Comparison of ENCODE assay signal across 1 cellular context in genomic region chr11:65428578-65429068, GRCh38.
A peak's percentile ranks its signal among the peaks of the same experiment; 100 is the strongest.
TF ChIP-seq lines count a peak whose summit lies in the region.

No MANE protein-coding gene starts in this region.

TF ChIP-seq in K562, 482 proteins besides CTCF, POLR2A, EP300 and RAD21 (continues in another document):
- TF ChIP-seq BCL6 (CRISPR knock-in tag; IDR thresholded peaks at IDR 0.05) (no peak), STAT6 (CRISPR knock-in tag; IDR thresholded peaks at IDR 0.05) (no peak), ATF4 (CRISPR knock-in tag; IDR thresholded peaks at IDR 0.05) (0 out of 2 replicates have a peak, but pooled peaks have one; percentile 1), ZBTB26 (CRISPR knock-in tag; IDR thresholded peaks at IDR 0.05) (peak; percentile 5; the same call in 1 of the 2 replicates), SMARCA4 (IDR thresholded peaks at IDR 0.05) (no peak), NCOA1 (IDR thresholded peaks at IDR 0.05; ENCODE audit: low read depth) (no peak), SMC3 (conservative IDR thresholded peaks at IDR 0.05; ENCODE audit: insufficient read depth, low read depth, low read length) (no peak), GTF2E2 (tag; IDR thresholded peaks at IDR 0.05) (no peak; the same call in 1 of the 2 replicates), LCOR (CRISPR knock-in tag; IDR thresholded peaks at IDR 0.05) (no peak), MXI1 (IDR thresholded peaks at IDR 0.05; ENCODE audit: low read depth, low read length) (no peak), HNRNPK (IDR thresholded peaks at IDR 0.05; ENCODE audit: low read depth, low read length, poor library complexity, severe bottlenecking) (no peak), RFX7 (CRISPR knock-in tag; IDR thresholded peaks at IDR 0.05) (0 out of 2 replicates have a peak, but pooled peaks have one; percentile 5), TOE1 (IDR thresholded peaks at IDR 0.05; ENCODE audit: borderline replicate concordance) (no peak), TOE1 (CRISPR knock-in tag; IDR thresholded peaks at IDR 0.05; ENCODE audit: borderline replicate concordance, low read depth) (no peak), SREBF2 (CRISPR knock-in tag; IDR thresholded peaks at IDR 0.05) (no peak), ZC3H4 (CRISPR knock-in tag; IDR thresholded peaks at IDR 0.05; ENCODE audit: borderline replicate concordance) (no peak), RBM34 (IDR thresholded peaks at IDR 0.05; ENCODE audit: borderline replicate concordance, insufficient read depth, low read length) (no peak), CBX5 (IDR thresholded peaks at IDR 0.05; ENCODE audit: borderline replicate concordance, low read depth) (no peak), ZNF655 (CRISPR knock-in tag; IDR thresholded peaks at IDR 0.05) (no peak), KHSRP (IDR thresholded peaks at IDR 0.05) (no peak), U2AF2 (optimal IDR thresholded peaks at IDR 0.05; ENCODE audit: low read depth, low read length) (no peak), PCBP1 (IDR thresholded peaks at IDR 0.05; ENCODE audit: low read depth, low read length, poor library complexity, severe bottlenecking) (no peak), ERF (CRISPR knock-in tag; IDR thresholded peaks at IDR 0.05) (no peak; the same call in 1 of the 2 replicates), DIDO1 (tag; IDR thresholded peaks at IDR 0.05; ENCODE audit: low read depth) (no peak), MBD2 (IDR thresholded peaks at IDR 0.05; ENCODE audit: borderline replicate concordance, low read depth) (no peak; the same call in 1 of the 2 replicates), NFRKB (IDR thresholded peaks at IDR 0.05; ENCODE audit: low read depth) (no peak), MTA2 (IDR thresholded peaks at IDR 0.05; ENCODE audit: low read depth) (no peak), XRCC4 (IDR thresholded peaks at IDR 0.05; ENCODE audit: extremely low read depth, insufficient read depth, insufficient read length) (no peak), EHMT2 (IDR thresholded peaks at IDR 0.05) (no peak), GABPB2 (CRISPR knock-in tag; conservative IDR thresholded peaks at IDR 0.05) (no peak), IRF2 (CRISPR knock-in tag; IDR thresholded peaks at IDR 0.05) (no peak), POLR3A (IDR thresholded peaks at IDR 0.05; ENCODE audit: borderline replicate concordance, extremely low read depth, insufficient read depth, insufficient read length) (no peak), RFX5 (IDR thresholded peaks at IDR 0.05; ENCODE audit: low read depth, low read length) (no peak), PHF21A (IDR thresholded peaks at IDR 0.05; ENCODE audit: borderline replicate concordance, low read depth) (no peak), ZNF707 (CRISPR knock-in tag; conservative IDR thresholded peaks at IDR 0.05) (no peak), BRCA1 (IDR thresholded peaks at IDR 0.05) (no peak), BRCA1 (CRISPR knock-in tag; IDR thresholded peaks at IDR 0.05) (no peak), ZNF696 (CRISPR knock-in tag; conservative IDR thresholded peaks at IDR 0.05) (no peak), PTBP1 (IDR thresholded peaks at IDR 0.05; ENCODE audit: low read depth, low read length) (peak; percentile 65), ZFP1 (CRISPR knock-in tag; IDR thresholded peaks at IDR 0.05) (no peak), ETS2 (tag; IDR thresholded peaks at IDR 0.05; ENCODE audit: borderline replicate concordance, poor library complexity, severe bottlenecking) (no peak), TBL1XR1 (IDR thresholded peaks at IDR 0.05; ENCODE audit: low read length in 2 of 2) (0 out of 4 replicates have a peak, but pooled peaks of 1 of the 2 experiments have one; percentile 8), CHCHD3 (CRISPR knock-in tag; IDR thresholded peaks at IDR 0.05) (0 out of 2 replicates have a peak, but pooled peaks have one; percentile 12), NONO (IDR thresholded peaks at IDR 0.05; ENCODE audit: low read depth in 2 of 2, low read length in 1 of 2) (peak in 1 of 2 experiments; percentile 88; a peak in 2 of 4 replicates)
- TF ChIP-seq, protein P1, sequence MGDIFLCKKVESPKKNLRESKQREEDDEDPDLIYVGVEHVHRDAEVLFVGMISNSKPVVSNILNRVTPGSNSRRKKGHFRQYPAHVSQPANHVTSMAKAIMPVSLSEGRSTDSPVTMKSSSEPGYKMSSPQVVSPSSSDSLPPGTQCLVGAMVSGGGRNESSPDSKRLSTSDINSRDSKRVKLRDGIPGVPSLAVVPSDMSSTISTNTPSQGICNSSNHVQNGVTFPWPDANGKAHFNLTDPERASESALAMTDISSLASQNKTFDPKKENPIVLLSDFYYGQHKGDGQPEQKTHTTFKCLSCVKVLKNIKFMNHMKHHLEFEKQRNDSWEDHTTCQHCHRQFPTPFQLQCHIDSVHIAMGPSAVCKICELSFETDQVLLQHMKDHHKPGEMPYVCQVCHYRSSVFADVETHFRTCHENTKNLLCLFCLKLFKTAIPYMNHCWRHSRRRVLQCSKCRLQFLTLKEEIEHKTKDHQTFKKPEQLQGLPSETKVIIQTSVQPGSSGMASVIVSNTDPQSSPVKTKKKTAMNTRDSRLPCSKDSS (IDR thresholded peaks at IDR 0.05; ENCODE audit: low read depth, partially characterized antibody) = no peak
- TF ChIP-seq, protein P2, sequence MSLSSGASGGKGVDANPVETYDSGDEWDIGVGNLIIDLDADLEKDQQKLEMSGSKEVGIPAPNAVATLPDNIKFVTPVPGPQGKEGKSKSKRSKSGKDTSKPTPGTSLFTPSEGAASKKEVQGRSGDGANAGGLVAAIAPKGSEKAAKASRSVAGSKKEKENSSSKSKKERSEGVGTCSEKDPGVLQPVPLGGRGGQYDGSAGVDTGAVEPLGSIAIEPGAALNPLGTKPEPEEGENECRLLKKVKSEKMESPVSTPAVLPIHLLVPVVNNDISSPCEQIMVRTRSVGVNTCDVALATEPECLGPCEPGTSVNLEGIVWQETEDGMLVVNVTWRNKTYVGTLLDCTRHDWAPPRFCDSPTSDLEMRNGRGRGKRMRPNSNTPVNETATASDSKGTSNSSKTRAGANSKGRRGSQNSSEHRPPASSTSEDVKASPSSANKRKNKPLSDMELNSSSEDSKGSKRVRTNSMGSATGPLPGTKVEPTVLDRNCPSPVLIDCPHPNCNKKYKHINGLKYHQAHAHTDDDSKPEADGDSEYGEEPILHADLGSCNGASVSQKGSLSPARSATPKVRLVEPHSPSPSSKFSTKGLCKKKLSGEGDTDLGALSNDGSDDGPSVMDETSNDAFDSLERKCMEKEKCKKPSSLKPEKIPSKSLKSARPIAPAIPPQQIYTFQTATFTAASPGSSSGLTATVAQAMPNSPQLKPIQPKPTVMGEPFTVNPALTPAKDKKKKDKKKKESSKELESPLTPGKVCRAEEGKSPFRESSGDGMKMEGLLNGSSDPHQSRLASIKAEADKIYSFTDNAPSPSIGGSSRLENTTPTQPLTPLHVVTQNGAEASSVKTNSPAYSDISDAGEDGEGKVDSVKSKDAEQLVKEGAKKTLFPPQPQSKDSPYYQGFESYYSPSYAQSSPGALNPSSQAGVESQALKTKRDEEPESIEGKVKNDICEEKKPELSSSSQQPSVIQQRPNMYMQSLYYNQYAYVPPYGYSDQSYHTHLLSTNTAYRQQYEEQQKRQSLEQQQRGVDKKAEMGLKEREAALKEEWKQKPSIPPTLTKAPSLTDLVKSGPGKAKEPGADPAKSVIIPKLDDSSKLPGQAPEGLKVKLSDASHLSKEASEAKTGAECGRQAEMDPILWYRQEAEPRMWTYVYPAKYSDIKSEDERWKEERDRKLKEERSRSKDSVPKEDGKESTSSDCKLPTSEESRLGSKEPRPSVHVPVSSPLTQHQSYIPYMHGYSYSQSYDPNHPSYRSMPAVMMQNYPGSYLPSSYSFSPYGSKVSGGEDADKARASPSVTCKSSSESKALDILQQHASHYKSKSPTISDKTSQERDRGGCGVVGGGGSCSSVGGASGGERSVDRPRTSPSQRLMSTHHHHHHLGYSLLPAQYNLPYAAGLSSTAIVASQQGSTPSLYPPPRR (CRISPR knock-in tag; IDR thresholded peaks at IDR 0.05; ENCODE audit: borderline replicate concordance) = no peak
- TF ChIP-seq, protein P3, sequence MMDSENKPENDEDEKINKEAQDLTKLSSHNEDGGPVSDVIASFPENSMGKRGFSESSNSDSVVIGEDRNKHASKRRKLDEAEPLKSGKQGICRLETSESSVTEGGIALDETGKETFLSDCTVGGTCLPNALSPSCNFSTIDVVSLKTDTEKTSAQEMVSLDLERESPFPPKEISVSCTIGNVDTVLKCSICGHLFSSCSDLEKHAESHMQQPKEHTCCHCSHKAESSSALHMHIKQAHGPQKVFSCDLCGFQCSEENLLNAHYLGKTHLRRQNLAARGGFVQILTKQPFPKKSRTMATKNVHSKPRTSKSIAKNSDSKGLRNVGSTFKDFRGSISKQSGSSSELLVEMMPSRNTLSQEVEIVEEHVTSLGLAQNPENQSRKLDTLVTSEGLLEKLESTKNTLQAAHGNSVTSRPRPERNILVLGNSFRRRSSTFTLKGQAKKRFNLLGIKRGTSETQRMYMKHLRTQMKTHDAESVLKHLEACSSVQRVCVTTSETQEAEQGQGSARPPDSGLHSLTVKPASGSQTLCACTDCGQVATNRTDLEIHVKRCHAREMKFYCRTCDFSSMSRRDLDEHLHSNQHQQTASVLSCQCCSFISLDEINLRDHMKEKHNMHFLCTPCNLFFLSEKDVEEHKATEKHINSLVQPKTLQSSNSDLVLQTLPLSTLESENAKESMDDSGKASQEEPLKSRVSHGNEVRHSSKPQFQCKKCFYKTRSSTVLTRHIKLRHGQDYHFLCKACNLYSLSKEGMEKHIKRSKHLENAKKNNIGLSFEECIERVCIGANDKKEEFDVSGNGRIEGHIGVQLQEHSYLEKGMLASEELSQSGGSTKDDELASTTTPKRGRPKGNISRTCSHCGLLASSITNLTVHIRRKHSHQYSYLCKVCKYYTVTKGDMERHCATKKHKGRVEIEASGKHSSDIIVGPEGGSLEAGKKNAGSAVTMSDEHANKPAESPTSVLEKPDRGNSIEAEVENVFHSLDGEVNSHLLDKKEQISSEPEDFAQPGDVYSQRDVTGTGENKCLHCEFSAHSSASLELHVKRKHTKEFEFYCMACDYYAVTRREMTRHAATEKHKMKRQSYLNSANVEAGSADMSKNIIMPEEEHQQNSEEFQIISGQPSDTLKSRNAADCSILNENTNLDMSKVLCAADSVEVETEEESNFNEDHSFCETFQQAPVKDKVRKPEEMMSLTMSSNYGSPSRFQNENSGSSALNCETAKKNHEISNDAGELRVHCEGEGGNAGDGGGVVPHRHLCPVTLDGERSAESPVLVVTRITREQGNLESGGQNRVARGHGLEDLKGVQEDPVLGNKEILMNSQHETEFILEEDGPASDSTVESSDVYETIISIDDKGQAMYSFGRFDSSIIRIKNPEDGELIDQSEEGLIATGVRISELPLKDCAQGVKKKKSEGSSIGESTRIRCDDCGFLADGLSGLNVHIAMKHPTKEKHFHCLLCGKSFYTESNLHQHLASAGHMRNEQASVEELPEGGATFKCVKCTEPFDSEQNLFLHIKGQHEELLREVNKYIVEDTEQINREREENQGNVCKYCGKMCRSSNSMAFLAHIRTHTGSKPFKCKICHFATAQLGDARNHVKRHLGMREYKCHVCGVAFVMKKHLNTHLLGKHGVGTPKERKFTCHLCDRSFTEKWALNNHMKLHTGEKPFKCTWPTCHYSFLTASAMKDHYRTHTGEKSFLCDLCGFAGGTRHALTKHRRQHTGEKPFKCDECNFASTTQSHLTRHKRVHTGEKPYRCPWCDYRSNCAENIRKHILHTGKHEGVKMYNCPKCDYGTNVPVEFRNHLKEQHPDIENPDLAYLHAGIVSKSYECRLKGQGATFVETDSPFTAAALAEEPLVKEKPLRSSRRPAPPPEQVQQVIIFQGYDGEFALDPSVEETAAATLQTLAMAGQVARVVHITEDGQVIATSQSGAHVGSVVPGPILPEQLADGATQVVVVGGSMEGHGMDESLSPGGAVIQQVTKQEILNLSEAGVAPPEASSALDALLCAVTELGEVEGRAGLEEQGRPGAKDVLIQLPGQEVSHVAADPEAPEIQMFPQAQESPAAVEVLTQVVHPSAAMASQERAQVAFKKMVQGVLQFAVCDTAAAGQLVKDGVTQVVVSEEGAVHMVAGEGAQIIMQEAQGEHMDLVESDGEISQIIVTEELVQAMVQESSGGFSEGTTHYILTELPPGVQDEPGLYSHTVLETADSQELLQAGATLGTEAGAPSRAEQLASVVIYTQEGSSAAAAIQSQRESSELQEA (IDR thresholded peaks at IDR 0.05; ENCODE audit: low read depth) = no peak
